In genomic region chr5:176870110-176870591, GRCh38 we compare ENCODE assay signal across 9 cellular contexts. TPM values are rescaled to one million over a fixed set of nuclear protein-coding genes. Genes with fewer than 3 reads are reported as not detected.
DNase-seq lines count a peak whose midpoint lies in the region; ATAC-seq, FAIRE-seq and TF ChIP-seq lines count a peak whose summit lies in the region.
"Had no signal": no experiment of that assay in that cellular context is flagged by ENCODE, and none has a peak within 500 bp of the region (broad histone marks: within the 10 kb centered on the region; RNA-seq: fewer than 3 reads in every experiment).

No MANE protein-coding gene starts in this region.

- no peak overlapping the region for H3K27ac ChIP-seq in psoas muscle

- 40 to 59% (median 48%) methylated on average over 16 to 17 of the region's 17 CpGs for WGBS in psoas muscle, 3 donors

- no peaks in the 10 kb centered on the region for H3K36me3 ChIP-seq in psoas muscle (ENCODE audit: insufficient read depth in 1 of 2, low read depth in 1 of 2)

- ATAC-seq in psoas muscle (peak in 3 of 4 donors; percentile 49 to 61 (median 52)), GM18873 (IDR thresholded peaks at IDR 0.05; ENCODE audit: low FRiP score, unreplicated experiment) (no peak)

- TF ChIP-seq CTCF in GM12873 (IDR thresholded peaks at IDR 0.05; ENCODE audit: insufficient read depth, low read depth, low read length, missing control alignments) = peak; percentile 18
- peak; percentile 28 for TF ChIP-seq CTCF in fibroblast of the aortic adventitia (IDR thresholded peaks at IDR 0.05; ENCODE audit: insufficient read depth, low read length)
- TF ChIP-seq CTCF in psoas muscle (IDR thresholded peaks at IDR 0.05) = peak; percentile 20

- H3K4me1 ChIP-seq in psoas muscle = no peaks in the 10 kb centered on the region

- H3K27me3 ChIP-seq in psoas muscle (ENCODE audit: insufficient read depth in 3 of 3, low read length in 2 of 3) = peaks cover 0 to 54% (median 16%) of the 10 kb centered on the region in 3 donors

- DNase-seq in RCC 7860 (ENCODE audit: low spot score) (peak; percentile 8), fibroblast of the aortic adventitia (ENCODE audit: low read depth) (peak; percentile 17), psoas muscle (no peak), DMS 273 (lab: John Stamatoyannopoulos, UW; ENCODE audit: unreplicated experiment) (no peak), NCI-H1048 (lab: John Stamatoyannopoulos, UW) (no peak)
- DNase-seq in stimulated activated CD4-positive, alpha-beta T cell treated with anti-CD3 and anti-CD28 coated beads, Interleukin-12 subunit alpha, Interleukin-12 subunit beta, amount 100 ng/mL, for 4 hours = no peak
- DNase-seq: activated CD4-positive, alpha-beta T cell treated with anti-CD3 and anti-CD28 coated beads, Interleukin-2, amount 10 ng/mL, durations not matched to agents 7 days and 5 days had no signal

- no peaks in the 10 kb centered on the region for H3K9me3 ChIP-seq in psoas muscle

- FAIRE-seq in RCC 7860 (lab: Jason Lieb, UNC) = no peak

- intact Hi-C loops in psoas muscle (cut with DNase I) = no loop called here

- H3K4me3 ChIP-seq in fibroblast of the aortic adventitia (ENCODE audit: low read depth, low read length) (no peak overlapping the region), psoas muscle (no peak overlapping the region)

RNA-seq across cellular contexts. Expression of gene HK3, which starts 29.0 kb away (rescaled TPM):
- total RNA-seq in fibroblast of the aortic adventitia (ENCODE audit: low replicate concordance) (not detected in 2 replicates), psoas muscle (1 to 10 TPM; 1.7 to 3.1 (median 2.3) TPM)
- 1 to 10 TPM; 1.6 to 2.7 (median 2.6) TPM for polyA plus RNA-seq in psoas muscle

RNA-seq across cellular contexts. Expression of gene UNC5A, which starts 59.8 kb away (rescaled TPM):
- total RNA-seq in fibroblast of the aortic adventitia (ENCODE audit: low replicate concordance) (not detected in 2 replicates), psoas muscle (under 1 TPM in 1 of 4 donors, not detected in 3; 0.10 TPM)
- polyA plus RNA-seq in psoas muscle = under 1 TPM in 2 of 3 donors, not detected in 1; 0.03 to 0.25 TPM
- total RNA-seq: activated CD4-positive, alpha-beta T cell treated with anti-CD3 and anti-CD28 coated beads, Interleukin-2, amount 10 ng/mL, durations not matched to agents 7 days and 5 days had no signal

Comparison
In these comparisons a context has a peak if more than half of its experiments do, and no peak if none do; other contexts are left out.
1. DNase-seq: peak in RCC 7860 (single experiment) and fibroblast of the aortic adventitia (single experiment); none in psoas muscle (0 of 2), stimulated activated CD4-positive, alpha-beta T cell treated with anti-CD3 and anti-CD28 coated beads, Interleukin-12 subunit alpha, Interleukin-12 subunit beta, amount 100 ng/mL, for 4 hours (single experiment), DMS 273 (single experiment) and NCI-H1048 (single experiment).
2. Peak in every context shown above with its lines, with median percentiles within 50 percentile points of each other: CTCF ChIP-seq.